Comparison of ENCODE assay signal across 20 cellular contexts in the genomic region with DNA sequence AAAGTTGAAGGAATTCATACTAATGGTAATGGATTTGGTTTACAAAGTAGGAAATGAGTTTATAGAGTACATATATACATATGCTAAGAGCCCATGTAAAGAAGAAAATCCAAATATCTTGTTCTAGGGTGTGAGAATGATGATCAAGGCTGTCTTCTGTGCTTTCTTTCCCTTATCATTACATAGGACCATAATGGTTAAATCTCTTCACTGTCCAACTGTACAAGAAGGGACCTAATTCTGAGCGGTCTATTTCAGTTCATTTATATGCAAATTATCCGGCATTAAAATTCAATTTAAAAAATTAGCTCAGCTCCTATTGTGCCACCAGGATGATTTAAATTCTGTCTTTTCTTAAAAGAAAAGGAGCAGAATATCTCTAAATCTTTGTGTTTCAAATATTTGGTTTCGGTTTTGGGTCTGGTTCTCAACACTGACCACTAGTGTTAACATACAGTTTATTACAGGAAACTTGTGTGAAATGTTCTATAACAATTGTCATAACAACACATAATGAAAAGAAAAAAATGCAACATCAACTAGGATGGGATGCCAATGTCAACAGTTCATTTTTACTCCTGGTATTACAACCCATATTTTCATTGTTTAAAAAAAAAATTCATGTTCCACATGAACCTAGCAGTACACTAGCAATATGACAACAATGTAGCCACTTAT. TPM values are rescaled to one million over a fixed set of nuclear protein-coding genes. Genes with fewer than 3 reads are reported as not detected.
DNase-seq lines count a peak whose midpoint lies in the region; ATAC-seq and TF ChIP-seq lines count a peak whose summit lies in the region.
"Had no signal": no experiment of that assay in that cellular context is flagged by ENCODE, and none has a peak within 500 bp of the region (broad histone marks: within the 10 kb centered on the region; RNA-seq: fewer than 3 reads in every experiment).

No MANE protein-coding gene starts in this region.

- H3K4me3 Mint-ChIP-seq in naive thymus-derived CD4-positive, alpha-beta T cell, result no peak overlapping the region
- H3K4me3 Mint-ChIP-seq: CD4-positive, CD25-positive, alpha-beta regulatory T cell; central memory CD8-positive, alpha-beta T cell had no signal

- TF ChIP-seq CTCF in DND-41 (IDR thresholded peaks at IDR 0.05; ENCODE audit: borderline replicate concordance, extremely low read depth, low read length, poor library complexity, severe bottlenecking) (peak; percentile 17), RWPE2 (IDR thresholded peaks at IDR 0.05; ENCODE audit: poor library complexity, severe bottlenecking) (no peak)

- POLR2A ChIA-PET in naive thymus-derived CD4-positive, alpha-beta T cell (lab: Charles Lee), result interaction anchor here (1.1 kb wide), 1 partner anchor 11 kb away, joined by 4 read pairs; no protein-coding TSS in a partner anchor

- H3K79me2 ChIP-seq in DND-41 (ENCODE audit: insufficient read depth, low read length) (no peaks in the 10 kb centered on the region), Karpas-422 (ENCODE audit: low read length) (no peaks in the 10 kb centered on the region)

- no peak overlapping the region for H3K27ac Mint-ChIP-seq in naive thymus-derived CD4-positive, alpha-beta T cell
- H3K27ac Mint-ChIP-seq: CD4-positive, CD25-positive, alpha-beta regulatory T cell had no signal

- H3K4me1 ChIP-seq in DND-41 (ENCODE audit: insufficient read depth, low read length) (no peaks in the 10 kb centered on the region), Karpas-422 (ENCODE audit: low read length) (no peaks in the 10 kb centered on the region), RWPE2 (ENCODE audit: insufficient read depth, poor library complexity, severe bottlenecking) (no peaks in the 10 kb centered on the region)
- H3K4me1 ChIP-seq in naive thymus-derived CD4-positive, alpha-beta T cell (ENCODE audit: control insufficient read depth in 2 of 2, insufficient read depth in 2 of 2, low read length in 2 of 2), result no peaks in the 10 kb centered on the region

- H3K36me3 ChIP-seq in DND-41 (ENCODE audit: insufficient read depth, low read length), result no peaks in the 10 kb centered on the region
- no peaks in the 10 kb centered on the region for H3K36me3 ChIP-seq in Karpas-422 (ENCODE audit: insufficient read depth, low read length)
- no peaks in the 10 kb centered on the region for H3K36me3 ChIP-seq in RWPE2 (ENCODE audit: low read depth)
- H3K36me3 ChIP-seq in naive thymus-derived CD4-positive, alpha-beta T cell (ENCODE audit: control insufficient read depth in 2 of 3, insufficient read depth in 3 of 3, low read length in 3 of 3), result no peaks in the 10 kb centered on the region

- no peak overlapping the region for H3K4me2 ChIP-seq in DND-41 (ENCODE audit: insufficient read depth, low read length)
- H3K4me2 ChIP-seq in Karpas-422 (ENCODE audit: low read depth, low read length, poor library complexity, severe bottlenecking), result no peak overlapping the region

- ATAC-seq in DND-41 (ENCODE audit: insufficient read depth, low read depth), result peak; percentile 44; the same call in 1 of the 3 replicates
- peak; percentile 45; the same call in 1 of the 3 replicates for ATAC-seq in RWPE2 (ENCODE audit: low read depth)
- ATAC-seq in naive thymus-derived CD4-positive, alpha-beta T cell, result peak; percentile 44
- ATAC-seq in GM19035 (IDR thresholded peaks at IDR 0.05; ENCODE audit: unreplicated experiment), result no peak
- ATAC-seq in HG03175 (IDR thresholded peaks at IDR 0.05; ENCODE audit: unreplicated experiment), result no peak
- no peak for ATAC-seq in GM18502 (IDR thresholded peaks at IDR 0.05; ENCODE audit: poor library complexity, unreplicated experiment)

- H3K27me3 Mint-ChIP-seq in naive thymus-derived CD4-positive, alpha-beta T cell, result no peaks in the 10 kb centered on the region
- H3K27me3 Mint-ChIP-seq: CD4-positive, CD25-positive, alpha-beta regulatory T cell; central memory CD8-positive, alpha-beta T cell had no signal

- H3K36me3 Mint-ChIP-seq in naive thymus-derived CD4-positive, alpha-beta T cell, result no peaks in the 10 kb centered on the region
- H3K36me3 Mint-ChIP-seq: CD4-positive, CD25-positive, alpha-beta regulatory T cell had no signal

- no peak overlapping the region for H3K27ac ChIP-seq in DND-41 (ENCODE audit: low read length)
- no peak overlapping the region for H3K27ac ChIP-seq in Karpas-422 (ENCODE audit: low read length)
- H3K27ac ChIP-seq in RWPE2 (ENCODE audit: poor library complexity, severe bottlenecking), result no peak overlapping the region
- H3K27ac ChIP-seq in naive thymus-derived CD4-positive, alpha-beta T cell (ENCODE audit: low read depth, low read length), result no peak overlapping the region

- H4K20me1 ChIP-seq in DND-41 (ENCODE audit: insufficient read depth, low read length), result no peaks in the 10 kb centered on the region
- H4K20me1 ChIP-seq in Karpas-422 (ENCODE audit: insufficient read depth, low read depth, low read length), result no peaks in the 10 kb centered on the region

- no peak overlapping the region for H3K9ac ChIP-seq in DND-41 (ENCODE audit: low read depth, low read length)
- no peak overlapping the region for H3K9ac ChIP-seq in Karpas-422 (ENCODE audit: low read length)

- H3K9me2 ChIP-seq in Karpas-422 (replicated peaks; ENCODE audit: insufficient read depth, low read length), result no peaks in the 10 kb centered on the region; the same call in 1 of the 2 replicates

- no peaks in the 10 kb centered on the region for H3K9me3 ChIP-seq in DND-41 (ENCODE audit: insufficient read depth, low read length, severe bottlenecking)
- peaks cover 48% of the 10 kb centered on the region for H3K9me3 ChIP-seq in Karpas-422 (ENCODE audit: low read length)
- peaks cover 2% of the 10 kb centered on the region for H3K9me3 ChIP-seq in RWPE2 (ENCODE audit: severe bottlenecking)
- H3K9me3 ChIP-seq in naive thymus-derived CD4-positive, alpha-beta T cell (ENCODE audit: control insufficient read depth in 2 of 3, low read length in 3 of 3), result no peaks in the 10 kb centered on the region

- CTCF ChIA-PET in naive thymus-derived CD4-positive, alpha-beta T cell (lab: Charles Lee), result no interaction called here

- no peak for DNase-seq in DND-41
- no peak for DNase-seq in Karpas-422
- no peak for DNase-seq in RWPE2 (ENCODE audit: low spot score)
- no peak for DNase-seq in naive thymus-derived CD4-positive, alpha-beta T cell
- DNase-seq: activated gamma-delta T cell; amygdala; effector CD8-positive, alpha-beta T cell; EL; NCI-H1105 treated with DMSO at 0.1 percent for 48 hours; NCI-H774; SHP77; stimulated activated CD4-positive, alpha-beta T cell treated with anti-CD3 and anti-CD28 coated beads, Interleukin-4, amount 100 ng/mL, for 4 hours; stimulated activated CD8-positive, alpha-beta memory T cell treated with anti-CD3 and anti-CD28 coated beads, Interleukin-4, amount 100 ng/mL, for 48 hours had no signal

- peaks cover 0 to 8% (median 0%) of the 10 kb centered on the region in 7 donors for H3K4me1 Mint-ChIP-seq in naive thymus-derived CD4-positive, alpha-beta T cell
- H3K4me1 Mint-ChIP-seq: central memory CD8-positive, alpha-beta T cell had no signal

- H2AFZ ChIP-seq in DND-41 (ENCODE audit: low read depth, low read length) (no peak overlapping the region; the same call in 1 of the 2 replicates), Karpas-422 (ENCODE audit: low read length) (no peak overlapping the region)

- intact Hi-C loops in naive thymus-derived CD4-positive, alpha-beta T cell (cut with micrococcal nuclease), result no loop called here

- H3K27me3 ChIP-seq in DND-41 (ENCODE audit: insufficient read depth, low read length, poor library complexity) (no peaks in the 10 kb centered on the region), Karpas-422 (ENCODE audit: low read length) (no peaks in the 10 kb centered on the region), RWPE2 (ENCODE audit: insufficient read depth, poor library complexity, severe bottlenecking) (peaks cover 16% of the 10 kb centered on the region)
- H3K27me3 ChIP-seq in naive thymus-derived CD4-positive, alpha-beta T cell (ENCODE audit: control insufficient read depth in 2 of 2, insufficient read depth in 2 of 2, low read length in 2 of 2), result no peaks in the 10 kb centered on the region

- H3K9me3 Mint-ChIP-seq in naive thymus-derived CD4-positive, alpha-beta T cell, result peaks cover 0 to 17% (median 3%) of the 10 kb centered on the region in 11 donors

- H3K4me3 ChIP-seq in DND-41 (ENCODE audit: low read depth in 1 of 2, low read length in 2 of 2), result no peak overlapping the region
- peak overlapping the region; percentile 1; the same call in 1 of the 2 replicates for H3K4me3 ChIP-seq in Karpas-422 (ENCODE audit: low read length)
- H3K4me3 ChIP-seq in RWPE2 (ENCODE audit: severe bottlenecking), result no peak overlapping the region
- H3K4me3 ChIP-seq in naive thymus-derived CD4-positive, alpha-beta T cell (ENCODE audit: low read length), result no peak overlapping the region

RNA-seq across cellular contexts. Expression of a gene that starts 16.8 kb away (rescaled TPM):
- not detected in 2 replicates for total RNA-seq in Karpas-422 (2014; rRNA removed; shearing (Covaris generic); ENCODE audit: low replicate concordance)
- not detected for total RNA-seq in naive thymus-derived CD4-positive, alpha-beta T cell
- polyA plus RNA-seq in naive thymus-derived CD4-positive, alpha-beta T cell, result not detected
- total RNA-seq: CD4-positive, CD25-positive, alpha-beta regulatory T cell; lower leg skin; skeletal muscle tissue had no signal
- polyA plus RNA-seq: CD4-positive, CD25-positive, alpha-beta regulatory T cell had no signal

RNA-seq across cellular contexts. Expression of a gene that starts 27.1 kb away (rescaled TPM):
- not detected in 2 replicates for total RNA-seq in Karpas-422 (2014; rRNA removed; shearing (Covaris generic); ENCODE audit: low replicate concordance)
- total RNA-seq in naive thymus-derived CD4-positive, alpha-beta T cell, result not detected
- not detected for polyA plus RNA-seq in naive thymus-derived CD4-positive, alpha-beta T cell
- total RNA-seq: CD4-positive, CD25-positive, alpha-beta regulatory T cell; lower leg skin; skeletal muscle tissue had no signal
- polyA plus RNA-seq: CD4-positive, CD25-positive, alpha-beta regulatory T cell had no signal

RNA-seq across cellular contexts. Expression of a gene that starts 27.8 kb away (rescaled TPM):
- total RNA-seq in Karpas-422 (2014; rRNA removed; shearing (Covaris generic); ENCODE audit: low replicate concordance), result not detected in 2 replicates
- not detected for total RNA-seq in naive thymus-derived CD4-positive, alpha-beta T cell
- polyA plus RNA-seq in naive thymus-derived CD4-positive, alpha-beta T cell, result not detected
- total RNA-seq: CD4-positive, CD25-positive, alpha-beta regulatory T cell; lower leg skin; skeletal muscle tissue had no signal
- polyA plus RNA-seq: CD4-positive, CD25-positive, alpha-beta regulatory T cell had no signal

RNA-seq across cellular contexts. Expression of a gene that starts 54.4 kb away (rescaled TPM):
- total RNA-seq in Karpas-422 (2014; rRNA removed; shearing (Covaris generic); ENCODE audit: low replicate concordance), result not detected in 2 replicates
- total RNA-seq in naive thymus-derived CD4-positive, alpha-beta T cell, result not detected
- polyA plus RNA-seq in naive thymus-derived CD4-positive, alpha-beta T cell, result not detected
- total RNA-seq: CD4-positive, CD25-positive, alpha-beta regulatory T cell; lower leg skin; skeletal muscle tissue had no signal
- polyA plus RNA-seq: CD4-positive, CD25-positive, alpha-beta regulatory T cell had no signal

Comparison
In these comparisons a context has a peak if more than half of its experiments do, and no peak if none do; other contexts are left out.
1. ATAC-seq: peak in DND-41 (single experiment), RWPE2 (single experiment) and naive thymus-derived CD4-positive, alpha-beta T cell (single experiment); none in GM19035 (single experiment), HG03175 (single experiment) and GM18502 (single experiment).